ENCODE assay signal across 30 cellular contexts in the genomic region with DNA sequence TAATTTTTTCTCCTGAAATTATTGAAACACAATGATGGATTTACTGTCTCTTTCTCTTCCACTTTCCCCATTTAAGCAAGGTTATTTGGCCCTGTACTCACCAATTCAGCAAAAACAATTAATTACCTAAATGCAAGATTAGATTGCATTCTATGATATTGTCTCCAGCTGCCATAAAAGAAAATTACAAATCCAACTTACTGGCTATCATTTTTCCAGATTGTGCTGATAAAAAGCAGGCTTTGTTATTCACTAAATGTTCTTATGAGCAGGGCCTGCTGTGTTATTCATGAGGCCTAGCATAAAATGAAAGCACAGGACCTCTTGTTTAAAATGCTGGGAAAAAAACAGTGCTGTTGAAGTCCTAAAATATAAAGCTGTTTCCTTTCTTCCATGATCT.
"Had no signal": no experiment of that assay in that cellular context is flagged by ENCODE, and none has a peak within 500 bp of the region (broad histone marks: within the 10 kb centered on the region; RNA-seq: fewer than 3 reads in every experiment).

No MANE protein-coding gene starts in this region.

- ATAC-seq: activated naive CD8-positive, alpha-beta T cell treated with anti-CD3 and anti-CD28 coated beads, Interleukin-2, amount 50 U/mL, for 24 hours; activated T-cell treated with anti-CD3 and anti-CD28 coated beads, Interleukin-2, amount 50 U/mL, for 4 hours; PC-3; Right ventricle myocardium inferior; T-cell; T-helper 17 cell had no signal

- H3K27ac ChIP-seq: Peyer's patch, RWPE1, SK-N-MC, VCaP had no signal

- H3K4me3 ChIP-seq: Peyer's patch, SK-N-MC had no signal

- H3K36me3 ChIP-seq: Peyer's patch had no signal

- H3K9me3 ChIP-seq: Peyer's patch had no signal

- H3K4me1 ChIP-seq: Peyer's patch had no signal

- DNase-seq: activated B cell treated with CpG ODN at 0.5 μM for 24 hours; activated CD4-positive, alpha-beta memory T cell treated with anti-CD3 and anti-CD28 coated beads for 36 hours; activated CD4-positive, alpha-beta T cell treated with anti-CD3 and anti-CD28 coated beads for 4 hours; activated CD4-positive, alpha-beta T cell treated with anti-CD3 and anti-CD28 coated beads, Interleukin-2, amount 50 U/mL, for 1 hour; activated CD4-positive, CD25-positive, alpha-beta regulatory T cell treated with anti-CD3 and anti-CD28 coated beads, Interleukin-2, amount 50 U/mL, for 72 hours; activated CD8-positive, alpha-beta memory T cell treated with anti-CD3 and anti-CD28 coated beads, Interleukin-2, amount 50 U/mL, for 4 hours; activated effector memory CD4-positive, alpha-beta T cell treated with Interleukin-2 at 50 U/mL for 16 hours; activated naive CD4-positive, alpha-beta T cell treated with anti-CD3 and anti-CD28 coated beads, Interleukin-2, amount 10 ng/mL, durations not matched to agents 7 days and 5 days; activated naive CD8-positive, alpha-beta T cell treated with anti-CD3 and anti-CD28 coated beads, Interleukin-2, amount 50 U/mL, for 24 hours; activated T-cell treated with anti-CD3 and anti-CD28 coated beads for 4 hours; activated T-cell treated with anti-CD3 and anti-CD28 coated beads, Interleukin-2, amount 50 U/mL, for 4 hours; anterior cingulate cortex; caudate nucleus; cerebellar nuclear complex; NCI-H1092 treated with DMSO at 0.1 percent for 48 hours; NCI-H1436; NCI-H187; NCI-H2029 treated with DMSO at 0.1 percent for 48 hours; NCI-H345; NCI-H524 treated with DMSO at 0.1 percent for 48 hours; NCI-H82; NK-92 treated with Interleukin-12 subunit alpha and Interleukin-12 subunit beta, amount 100 ng/mL, for 24 hours; PC-3; Peyer's patch; T-cell; T-helper 17 cell had no signal

- H3K27me3 ChIP-seq: Peyer's patch had no signal
